ENCODE assay signal across 22 cellular contexts in the genomic region with DNA sequence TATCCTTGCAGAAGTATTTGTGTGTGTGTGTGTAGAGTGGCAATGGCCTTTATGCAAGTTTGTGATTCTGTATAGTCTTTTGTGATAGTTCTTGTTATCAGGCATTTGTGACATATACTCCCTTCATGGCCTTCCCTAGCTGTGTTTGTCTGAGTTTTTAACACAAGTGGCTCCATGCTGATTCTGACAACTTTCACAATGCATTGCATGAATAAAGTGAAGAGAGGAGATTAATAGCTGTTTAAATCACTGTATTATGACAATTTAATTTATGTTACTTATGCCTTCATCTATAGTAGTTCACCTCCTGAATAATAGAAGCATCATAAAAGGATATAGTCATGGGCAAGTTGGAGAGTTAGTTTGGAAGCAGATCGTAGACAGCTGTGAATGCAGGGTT. TPM values are rescaled to one million over a fixed set of nuclear protein-coding genes. Genes with fewer than 3 reads are reported as not detected.
"Had no signal": no experiment of that assay in that cellular context is flagged by ENCODE, and none has a peak within 500 bp of the region (broad histone marks: within the 10 kb centered on the region; RNA-seq: fewer than 3 reads in every experiment).

No MANE protein-coding gene starts in this region.

- H3K4me3 ChIP-seq: K562, PC-9, Peyer's patch, SJCRH30 had no signal

- H3K9me3 ChIP-seq: Peyer's patch, SJCRH30 had no signal

- H3K4me1 ChIP-seq: Peyer's patch, SJCRH30 had no signal

- ATAC-seq: K562, Right ventricle myocardium inferior, SK-N-SH treated with all-trans-retinoic acid at 6 μM for 48 hours had no signal

- H3K27me3 ChIP-seq: Peyer's patch, SJCRH30 had no signal

- H3K27ac ChIP-seq: HL-60, KMS-11, PC-9, Peyer's patch, SJCRH30 had no signal

- DNase-seq: Kasumi-1; MM.1S; NCI-H1092 treated with DMSO at 0.1 percent for 48 hours; NCI-H146; NCI-H1694 treated with DMSO at 0.1 percent for 48 hours; NCI-H2029; NCI-H2081 treated with DMSO at 0.1 percent for 48 hours; NCI-H2227 treated with DMSO at 0.1 percent for 48 hours; NCI-H524; NCI-H526 treated with DMSO at 0.1 percent for 48 hours; NK-92 treated with Interleukin-12 subunit alpha and Interleukin-12 subunit beta, amount 100 ng/mL, for 24 hours; OCI-M1; PC-9; Peyer's patch; SHP77 treated with DMSO at 0.1 percent for 48 hours; SJCRH30; T-helper 2 cell had no signal

- H3K36me3 ChIP-seq: Peyer's patch, SJCRH30 had no signal

RNA-seq across cellular contexts. Expression of a gene that starts 17.2 kb away (rescaled TPM):
- total RNA-seq: K562 had no signal
